In the genomic region with DNA sequence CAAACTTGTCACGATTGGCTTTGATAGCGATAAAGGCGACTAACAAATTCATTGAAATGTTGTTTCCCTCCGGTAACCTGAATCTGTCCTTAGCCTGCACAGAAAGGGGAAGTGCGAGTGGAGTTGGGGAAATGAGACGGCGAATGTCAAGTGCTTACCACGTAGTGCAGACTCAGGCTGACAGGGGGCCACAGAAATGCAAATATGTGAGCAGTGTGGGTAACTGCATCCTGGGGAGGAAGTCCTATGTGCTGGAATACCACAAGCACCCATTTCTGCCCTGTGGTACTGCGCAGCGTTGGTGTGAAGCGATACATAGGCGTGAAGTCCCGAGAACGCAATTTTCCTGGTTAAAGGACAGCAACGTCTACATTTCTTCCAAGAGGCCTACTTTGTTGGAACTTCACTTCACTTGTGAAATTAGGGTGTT, we compare ENCODE assay signal across 8 cellular contexts. TPM values are rescaled to one million over a fixed set of nuclear protein-coding genes. Genes with fewer than 3 reads are reported as not detected.
DNase-seq lines count a peak whose midpoint lies in the region; ATAC-seq and TF ChIP-seq lines count a peak whose summit lies in the region.

No MANE protein-coding gene starts in this region.

- no peaks in the 10 kb centered on the region for H4K20me1 ChIP-seq in osteoblast (ENCODE audit: insufficient read depth, low read length)

- peak; percentile 65 for ATAC-seq in CD4-positive, alpha-beta T cell (ENCODE audit: poor library complexity)
- ATAC-seq in HG03432 (IDR thresholded peaks at IDR 0.05; ENCODE audit: unreplicated experiment) (peak; percentile 55), upper lobe of right lung (peak; percentile 79)

- peaks cover 16% of the 10 kb centered on the region for H3K4me1 ChIP-seq in osteoblast (ENCODE audit: insufficient read depth, low read length)
- H3K4me1 ChIP-seq in upper lobe of right lung, result peaks cover 33% of the 10 kb centered on the region

- intact Hi-C loops in CD4-positive, alpha-beta T cell (cut with DNase I, micrococcal nuclease), result loop anchor here (2.0 to 10.0 kb wide), 5 partner anchors 64 to 984 kb away; partner anchors contain the start of gene FBXO7 (in 1 of the 2)
- intact Hi-C loops in upper lobe of right lung (cut with DNase I), result no loop called here

- H3K9me3 Mint-ChIP-seq in CD4-positive, alpha-beta T cell, result no peaks in the 10 kb centered on the region
- H3K9me3 Mint-ChIP-seq in activated naive CD4-positive, alpha-beta T cell treated with anti-CD3 and anti-CD28 coated beads, Interleukin-2, amount 50 U/mL, for 24 hours, result no peaks in the 10 kb centered on the region
- H3K9me3 Mint-ChIP-seq in glutamatergic neuron (ENCODE audit: unreplicated experiment), result peaks cover 2% of the 10 kb centered on the region

- peak overlapping the region; percentile 91 for H3K4me3 Mint-ChIP-seq in CD4-positive, alpha-beta T cell
- H3K4me3 Mint-ChIP-seq in activated naive CD4-positive, alpha-beta T cell treated with anti-CD3 and anti-CD28 coated beads, Interleukin-2, amount 50 U/mL, for 24 hours, result peak overlapping the region; percentile 93
- H3K4me3 Mint-ChIP-seq in glutamatergic neuron (ENCODE audit: unreplicated experiment), result peak overlapping the region; percentile 97

- peak overlapping the region; percentile 95 for H3K4me2 ChIP-seq in osteoblast (ENCODE audit: insufficient read depth, low read length)

- H3K79me2 ChIP-seq in osteoblast (ENCODE audit: insufficient read depth, low read length), result peaks cover 36% of the 10 kb centered on the region

- peaks cover 28% of the 10 kb centered on the region for H3K36me3 Mint-ChIP-seq in CD4-positive, alpha-beta T cell (ENCODE audit: low read depth)
- H3K36me3 Mint-ChIP-seq in activated naive CD4-positive, alpha-beta T cell treated with anti-CD3 and anti-CD28 coated beads, Interleukin-2, amount 50 U/mL, for 24 hours, result peaks cover 3% of the 10 kb centered on the region
- H3K36me3 Mint-ChIP-seq in glutamatergic neuron (ENCODE audit: unreplicated experiment), result no peaks in the 10 kb centered on the region

- H3K36me3 ChIP-seq in osteoblast (ENCODE audit: insufficient read depth, low read length), result peaks cover 11% of the 10 kb centered on the region
- H3K36me3 ChIP-seq in upper lobe of right lung, result peaks cover 16% of the 10 kb centered on the region

- POLR2A ChIA-PET in CD4-positive, alpha-beta T cell (lab: Charles Lee), result interaction anchor here (1.0 to 2.0 kb wide), 9 partner anchors 11 to 521 kb away, joined by 3 to 7 read pairs (median 4); partner anchors contain the start of genes MORC2, PATZ1, PIK3IP1 and PISD

- TF ChIP-seq CTCF in CD4-positive, alpha-beta T cell (IDR thresholded peaks at IDR 0.05), result no peak
- TF ChIP-seq CTCF in glutamatergic neuron (IDR thresholded peaks at IDR 0.05; ENCODE audit: partially characterized antibody, unreplicated experiment) (no peak), osteoblast (IDR thresholded peaks at IDR 0.05; ENCODE audit: extremely low read depth, low read depth, low read length) (peak; percentile 6), upper lobe of right lung (IDR thresholded peaks at IDR 0.05) (peak; percentile 7)

- peak overlapping the region; percentile 86 for H2AFZ ChIP-seq in osteoblast (ENCODE audit: low read length)

- no peaks in the 10 kb centered on the region for H3K27me3 ChIP-seq in CD4-positive, alpha-beta T cell (ENCODE audit: control insufficient read depth, insufficient read depth, low read length)
- H3K27me3 ChIP-seq in osteoblast (ENCODE audit: insufficient read depth, low read length) (no peaks in the 10 kb centered on the region), upper lobe of right lung (no peaks in the 10 kb centered on the region)

- no peaks in the 10 kb centered on the region for H3K9me3 ChIP-seq in CD4-positive, alpha-beta T cell (ENCODE audit: control insufficient read depth, low read length)
- H3K9me3 ChIP-seq in osteoblast (ENCODE audit: low read depth, low read length) (no peaks in the 10 kb centered on the region), upper lobe of right lung (no peaks in the 10 kb centered on the region)

- CTCF ChIA-PET in CD4-positive, alpha-beta T cell (lab: Charles Lee), result interaction anchor here (0.8 kb wide), 1 partner anchor 31 kb away, joined by 3 read pairs; no protein-coding TSS in a partner anchor

- H3K4me3 ChIP-seq in osteoblast (ENCODE audit: insufficient read depth, low read length) (peak overlapping the region; percentile 92), upper lobe of right lung (peak overlapping the region; percentile 90)

- peaks cover 51% of the 10 kb centered on the region for H3K4me1 Mint-ChIP-seq in CD4-positive, alpha-beta T cell (ENCODE audit: low read depth)
- H3K4me1 Mint-ChIP-seq in activated naive CD4-positive, alpha-beta T cell treated with anti-CD3 and anti-CD28 coated beads, Interleukin-2, amount 50 U/mL, for 24 hours, result peaks cover 48% of the 10 kb centered on the region
- peaks cover 13% of the 10 kb centered on the region for H3K4me1 Mint-ChIP-seq in glutamatergic neuron (ENCODE audit: low read depth, unreplicated experiment)

- peak overlapping the region; percentile 97 for H3K27ac Mint-ChIP-seq in CD4-positive, alpha-beta T cell
- peak overlapping the region; percentile 98 for H3K27ac Mint-ChIP-seq in activated naive CD4-positive, alpha-beta T cell treated with anti-CD3 and anti-CD28 coated beads, Interleukin-2, amount 50 U/mL, for 24 hours
- H3K27ac Mint-ChIP-seq in glutamatergic neuron (ENCODE audit: unreplicated experiment), result peak overlapping the region; percentile 52

- H3K27ac ChIP-seq in CD4-positive, alpha-beta T cell (ENCODE audit: low read depth, low read length), result peak overlapping the region; percentile 92
- H3K27ac ChIP-seq in osteoblast (ENCODE audit: low read depth, low read length) (peak overlapping the region; percentile 89), upper lobe of right lung (peak overlapping the region; percentile 98)

- no peaks in the 10 kb centered on the region for H3K27me3 Mint-ChIP-seq in CD4-positive, alpha-beta T cell
- no peaks in the 10 kb centered on the region for H3K27me3 Mint-ChIP-seq in activated naive CD4-positive, alpha-beta T cell treated with anti-CD3 and anti-CD28 coated beads, Interleukin-2, amount 50 U/mL, for 24 hours
- H3K27me3 Mint-ChIP-seq in glutamatergic neuron (ENCODE audit: unreplicated experiment), result no peaks in the 10 kb centered on the region

- peak; percentile 20 to 58 (median 38) for DNase-seq in CD4-positive, alpha-beta T cell
- peak; percentile 64 for DNase-seq in GM19238 (ENCODE audit: insufficient read length, low spot score)
- DNase-seq in SIG-M5 treated with dmso at 0.1 percent for 504 hours (lab: John Stamatoyannopoulos, UW; ENCODE audit: unreplicated experiment), result peak; percentile 95
- DNase-seq in glutamatergic neuron, result peak; percentile 14
- peak; percentile 95 for DNase-seq in osteoblast (ENCODE audit: insufficient read length, low spot score, missing footprints)
- peak; percentile 72 for DNase-seq in upper lobe of right lung

RNA-seq across cellular contexts. Expression of gene EIF4ENIF1, which starts 0.9 kb away (rescaled TPM):
- 10 to 100 TPM in 1 of 2 experiments, 1 to 10 TPM in 1; 9.4 to 10.6 TPM for total RNA-seq in CD4-positive, alpha-beta T cell
- total RNA-seq in glutamatergic neuron (ENCODE audit: unreplicated experiment), result 41.9 TPM
- total RNA-seq in osteoblast, result 13.4 and 15.6 TPM in 2 replicates
- total RNA-seq in upper lobe of right lung, result 27.2 TPM

RNA-seq across cellular contexts. Expression of gene SFI1, which starts 5.8 kb away (rescaled TPM):
- total RNA-seq in CD4-positive, alpha-beta T cell, result 100 to 1,000 TPM; 281 to 291 TPM
- total RNA-seq in glutamatergic neuron (ENCODE audit: unreplicated experiment) (48.7 TPM), osteoblast (16.6 and 18.3 TPM in 2 replicates), upper lobe of right lung (38.0 TPM)

Comparison
In these comparisons a context has a peak if more than half of its experiments do, and no peak if none do; other contexts are left out.
1. Peak in every context shown above with its lines: DNase-seq, ATAC-seq, H3K4me3 ChIP-seq and H3K27ac ChIP-seq.
2. DNase-seq: peak in every context shown above with its lines; median percentile 95 in SIG-M5 treated with dmso at 0.1 percent for 504 hours; 95 in osteoblast; 72 in upper lobe of right lung; 64 in GM19238; 38 in CD4-positive, alpha-beta T cell; 14 in glutamatergic neuron.
3. CTCF ChIP-seq: peak in osteoblast (single experiment) and upper lobe of right lung (single experiment); none in CD4-positive, alpha-beta T cell (single experiment) and glutamatergic neuron (single experiment).